In the genomic region with DNA sequence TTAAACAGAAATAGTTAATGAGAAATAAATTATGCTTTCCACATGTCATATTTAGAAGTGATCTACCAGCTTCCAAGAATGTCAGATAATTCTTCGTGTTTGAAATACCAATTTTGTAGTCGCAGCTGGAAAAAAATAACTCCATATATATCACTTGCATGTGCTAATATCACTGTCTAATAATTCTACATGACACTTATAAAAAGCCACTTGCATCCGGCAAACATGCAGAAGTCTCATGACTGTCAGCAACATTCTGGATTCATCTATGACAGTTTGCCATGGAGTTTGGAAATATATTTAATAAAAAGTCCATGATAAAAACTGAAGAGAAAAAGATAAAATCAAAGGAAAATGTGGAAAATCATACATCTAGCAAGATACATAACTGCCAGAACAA, we compare ENCODE assay signal across 34 cellular contexts.
"Had no signal": no experiment of that assay in that cellular context is flagged by ENCODE, and none has a peak within 500 bp of the region (broad histone marks: within the 10 kb centered on the region; RNA-seq: fewer than 3 reads in every experiment).

No MANE protein-coding gene starts in this region.

- H3K27ac ChIP-seq: KMS-11 had no signal

- H3K4me2 ChIP-seq: KMS-11 had no signal

- H3K9ac ChIP-seq: KMS-11 had no signal

- DNase-seq: Karpas-422, Kasumi-1, KG1, MM.1S, MV-4-11, NCI-H1048, NCI-H1092, NCI-H1092 treated with DMSO at 0.1 percent for 48 hours, NCI-H1105, NCI-H1105 treated with DMSO at 0.1 percent for 48 hours, NCI-H1417, NCI-H1417 treated with DMSO at 0.1 percent for 48 hours, NCI-H1436, NCI-H1436 treated with DMSO at 0.1 percent for 48 hours, NCI-H146, NCI-H1694, NCI-H1694 treated with DMSO at 0.1 percent for 48 hours, NCI-H187, NCI-H187 treated with DMSO at 0.1 percent for 48 hours, NCI-H1930, NCI-H2029, NCI-H2029 treated with DMSO at 0.1 percent for 48 hours, NCI-H2081, NCI-H2081 treated with DMSO at 0.1 percent for 48 hours, NCI-H2107, NCI-H2171, NCI-H2171 treated with DMSO at 0.1 percent for 48 hours, NCI-H2227 treated with DMSO at 0.1 percent for 48 hours, NCI-H226, NCI-H345, NCI-H446, NCI-H446 treated with DMSO at 0.1 percent for 48 hours, NCI-H510A had no signal
